34 cellular contexts compared by ENCODE assay signal in genomic region chr7:112721395-112721794, GRCh38.
"Had no signal": no experiment of that assay in that cellular context is flagged by ENCODE, and none has a peak within 500 bp of the region (broad histone marks: within the 10 kb centered on the region; RNA-seq: fewer than 3 reads in every experiment).

No MANE protein-coding gene starts in this region.

- H3K9me3 ChIP-seq: adrenal gland, Peyer's patch had no signal

- H3K4me3 ChIP-seq: adrenal gland, cardiac muscle cell, K562, Peyer's patch had no signal

- H3K36me3 ChIP-seq: adrenal gland, brain microvascular endothelial cell, cardiac muscle cell, Peyer's patch, WERI-Rb-1 had no signal

- H3K4me1 Mint-ChIP-seq: activated CD4-positive, alpha-beta T cell treated with anti-CD3 and anti-CD28 coated beads, Interleukin-2, amount 10 ng/mL, durations not matched to agents 24 days and 14 days; activated naive CD8-positive, alpha-beta T cell treated with anti-CD3 and anti-CD28 coated beads, Interleukin-2, amount 10 ng/mL, durations not matched to agents 7 days and 5 days; activated T-helper 17 cell treated with anti-CD3 and anti-CD28 coated beads, Interleukin-2, amount 50 U/mL, for 72 hours; central memory CD8-positive, alpha-beta T cell had no signal

- H3K4me1 ChIP-seq: adrenal gland, Peyer's patch had no signal

- H3K9me3 Mint-ChIP-seq: activated CD4-positive, alpha-beta T cell treated with anti-CD3 and anti-CD28 coated beads, Interleukin-2, amount 10 ng/mL, durations not matched to agents 24 days and 14 days; activated CD8-positive, alpha-beta T cell treated with anti-CD3 and anti-CD28 coated beads for 36 hours; activated naive CD8-positive, alpha-beta T cell treated with anti-CD3 and anti-CD28 coated beads, Interleukin-2, amount 10 ng/mL, durations not matched to agents 7 days and 5 days; activated T-helper 17 cell treated with anti-CD3 and anti-CD28 coated beads, Interleukin-2, amount 50 U/mL, for 72 hours had no signal

- H3K27me3 ChIP-seq: adrenal gland, brain microvascular endothelial cell, cardiac muscle cell, Peyer's patch had no signal

- H3K4me3 Mint-ChIP-seq: activated CD4-positive, alpha-beta T cell treated with anti-CD3 and anti-CD28 coated beads, Interleukin-2, amount 10 ng/mL, durations not matched to agents 24 days and 14 days; activated CD8-positive, alpha-beta T cell treated with anti-CD3 and anti-CD28 coated beads for 36 hours; activated naive CD8-positive, alpha-beta T cell treated with anti-CD3 and anti-CD28 coated beads, Interleukin-2, amount 10 ng/mL, durations not matched to agents 7 days and 5 days; activated T-cell treated with anti-CD3 and anti-CD28 coated beads, Interleukin-2, amount 50 U/mL, for 72 hours; activated T-helper 17 cell treated with anti-CD3 and anti-CD28 coated beads, Interleukin-2, amount 50 U/mL, for 72 hours; central memory CD8-positive, alpha-beta T cell had no signal

- DNase-seq: activated CD4-positive, alpha-beta T cell treated with anti-CD3 and anti-CD28 coated beads for 1 hour; activated CD4-positive, alpha-beta T cell treated with anti-CD3 and anti-CD28 coated beads, Interleukin-2, amount 10 ng/mL, durations not matched to agents 24 days and 14 days; activated CD4-positive, alpha-beta T cell treated with anti-CD3 and anti-CD28 coated beads, Interleukin-2, amount 50 U/mL, for 4 hours; activated CD4-positive, CD25-positive, alpha-beta regulatory T cell; activated CD8-positive, alpha-beta T cell treated with anti-CD3 and anti-CD28 coated beads for 36 hours; activated effector memory CD4-positive, alpha-beta T cell treated with anti-CD3 and anti-CD28 coated beads, Interleukin-2, amount 50 U/mL, for 16 hours; activated naive CD4-positive, alpha-beta T cell; activated naive CD4-positive, alpha-beta T cell treated with anti-CD3 and anti-CD28 coated beads, Interleukin-2, amount 50 U/mL, for 16 hours; activated naive CD8-positive, alpha-beta T cell treated with anti-CD3 and anti-CD28 coated beads, Interleukin-2, amount 10 ng/mL, durations not matched to agents 7 days and 5 days; activated T-cell treated with anti-CD3 and anti-CD28 coated beads, Interleukin-2, amount 50 U/mL, for 1 hour; activated T-cell treated with anti-CD3 and anti-CD28 coated beads, Interleukin-2, amount 50 U/mL, for 72 hours; adrenal gland; brain microvascular endothelial cell; NCI-H1092 treated with DMSO at 0.1 percent for 48 hours; NCI-H1417; NCI-H146; NCI-H187; NCI-H2029 treated with DMSO at 0.1 percent for 48 hours; NCI-H2107; NCI-H2171; NCI-H510A; NCI-H526; NCI-H748 treated with DMSO at 0.1 percent for 48 hours; NK-92 treated with Interleukin-12 subunit alpha and Interleukin-12 subunit beta, amount 100 ng/mL, for 24 hours; PC-3; Peyer's patch; RPMI8226; T1000; WERI-Rb-1 had no signal

- ATAC-seq: activated CD8-positive, alpha-beta T cell treated with anti-CD3 and anti-CD28 coated beads for 36 hours; activated T-cell treated with anti-CD3 and anti-CD28 coated beads, Interleukin-2, amount 50 U/mL, for 72 hours; activated T-helper 17 cell treated with anti-CD3 and anti-CD28 coated beads, Interleukin-2, amount 50 U/mL, for 72 hours; K562; PC-3 had no signal

- H3K27me3 Mint-ChIP-seq: activated T-helper 17 cell treated with anti-CD3 and anti-CD28 coated beads, Interleukin-2, amount 50 U/mL, for 72 hours had no signal

- H3K27ac ChIP-seq: adrenal gland, brain microvascular endothelial cell, cardiac muscle cell, Peyer's patch, WERI-Rb-1 had no signal

- FAIRE-seq: astrocyte, K562 had no signal

- H3K27ac Mint-ChIP-seq: activated CD4-positive, alpha-beta T cell treated with anti-CD3 and anti-CD28 coated beads, Interleukin-2, amount 10 ng/mL, durations not matched to agents 24 days and 14 days; activated CD8-positive, alpha-beta T cell treated with anti-CD3 and anti-CD28 coated beads for 36 hours; activated naive CD8-positive, alpha-beta T cell treated with anti-CD3 and anti-CD28 coated beads, Interleukin-2, amount 10 ng/mL, durations not matched to agents 7 days and 5 days; activated T-cell treated with anti-CD3 and anti-CD28 coated beads, Interleukin-2, amount 50 U/mL, for 72 hours; activated T-helper 17 cell treated with anti-CD3 and anti-CD28 coated beads, Interleukin-2, amount 50 U/mL, for 72 hours had no signal

- H3K36me3 Mint-ChIP-seq: activated naive CD8-positive, alpha-beta T cell treated with anti-CD3 and anti-CD28 coated beads, Interleukin-2, amount 10 ng/mL, durations not matched to agents 7 days and 5 days had no signal
